ENCODE assay signal across 7 cellular contexts in genomic region chr18:23357992-23358594, GRCh38.
DNase-seq lines count a peak whose midpoint lies in the region; ATAC-seq and TF ChIP-seq lines count a peak whose summit lies in the region.

No MANE protein-coding gene starts in this region.

- H3K9me3 Mint-ChIP-seq in T-cell: no peaks in the 10 kb centered on the region
- H3K9me3 Mint-ChIP-seq in effector memory CD8-positive, alpha-beta T cell: no peaks in the 10 kb centered on the region

- H3K27me3 Mint-ChIP-seq in T-cell: no peaks in the 10 kb centered on the region
- no peaks in the 10 kb centered on the region for H3K27me3 Mint-ChIP-seq in effector memory CD8-positive, alpha-beta T cell

- no peaks in the 10 kb centered on the region for H3K27me3 ChIP-seq in thyroid gland

- H3K36me3 Mint-ChIP-seq in T-cell: peaks cover 30% of the 10 kb centered on the region
- no peaks in the 10 kb centered on the region for H3K36me3 Mint-ChIP-seq in effector memory CD8-positive, alpha-beta T cell (ENCODE audit: insufficient read depth)

- peaks cover 19 to 32% of the 10 kb centered on the region in 2 donors for H3K4me1 ChIP-seq in thyroid gland

- POLR2A ChIA-PET in T-cell (lab: Charles Lee): no interaction called here
- POLR2A ChIA-PET in RWPE1 (lab: Yijun Ruan, JAX; ENCODE audit: low non-redundant PET): no interaction called here

- no peaks in the 10 kb centered on the region for H3K9me3 ChIP-seq in thyroid gland

- H3K4me3 ChIP-seq in thyroid gland (replicated peaks in 1 of 3): no peak overlapping the region

- TF ChIP-seq POLR2A in thyroid gland (IDR thresholded peaks at IDR 0.05): no peak

- H3K27ac ChIP-seq in thyroid gland (peak overlapping the region; percentile 13 to 57 (median 48)), RWPE1 (no peak overlapping the region)

- DNase-seq in T-cell (no peak), midbrain (lab: John Stamatoyannopoulos, UW) (peak; percentile 44), thyroid gland (peak; percentile 56 to 59), RWPE1 (ENCODE audit: low spot score) (no peak)
- DNase-seq in effector memory CD8-positive, alpha-beta T cell: no peak

- H3K4me1 Mint-ChIP-seq in T-cell: peaks cover 10 to 17% (median 16%) of the 10 kb centered on the region in 3 donors
- H3K4me1 Mint-ChIP-seq in effector memory CD8-positive, alpha-beta T cell (ENCODE audit: low read depth in 2 of 2): peaks cover 12 to 13% of the 10 kb centered on the region in 2 donors

- peak overlapping the region in 2 of 3 donors; percentile 21 to 25 for H3K4me3 Mint-ChIP-seq in T-cell
- H3K4me3 Mint-ChIP-seq in effector memory CD8-positive, alpha-beta T cell: peak overlapping the region; percentile 41 to 52

- WGBS in thyroid gland, 2 donors: 41 to 58% methylated on average over 13 of the region's 13 CpGs

- TF ChIP-seq CTCF in thyroid gland (IDR thresholded peaks at IDR 0.05): no peak
- no peak for TF ChIP-seq CTCF in RWPE1 (conservative IDR thresholded peaks at IDR 0.05; ENCODE audit: low read depth)

- H3K27ac Mint-ChIP-seq in T-cell: peak overlapping the region in 1 of 2 donors; percentile 39
- H3K27ac Mint-ChIP-seq in effector memory CD8-positive, alpha-beta T cell: peak overlapping the region; percentile 12 to 65

- no peaks in the 10 kb centered on the region for H3K36me3 ChIP-seq in thyroid gland

- intact Hi-C loops in thyroid gland (cut with DNase I): no loop called here

- no peak for ATAC-seq in T-cell (replicated peaks in 1 of 4)
- no peak for ATAC-seq in effector memory CD8-positive, alpha-beta T cell (replicated peaks)
- no peak for ATAC-seq in HG03139 (IDR thresholded peaks at IDR 0.05; ENCODE audit: unreplicated experiment)
- no peak for ATAC-seq in HG02623 (IDR thresholded peaks at IDR 0.05; ENCODE audit: unreplicated experiment)

- CTCF ChIA-PET in T-cell (lab: Charles Lee) (interaction anchor here in 1 of 2 donors (0.7 to 1.0 kb wide), 3 partner anchors 226 to 327 kb away, joined by 3 to 4 read pairs (median 4); no protein-coding TSS in a partner anchor), RWPE1 (lab: Yijun Ruan, JAX) (interaction anchor here (0.6 kb wide), 1 partner anchor 833 kb away, joined by 3 read pairs; no protein-coding TSS in a partner anchor)

Comparison
In these comparisons a context has a peak if more than half of its experiments do, and no peak if none do; other contexts are left out.
1. DNase-seq: peak in midbrain (single experiment) and thyroid gland (2 of 2); none in T-cell (0 of 34), effector memory CD8-positive, alpha-beta T cell (0 of 3) and RWPE1 (single experiment).